13 cellular contexts compared by ENCODE assay signal in genomic region chr2:150624001-150624401, GRCh38.
DNase-seq lines count a peak whose midpoint lies in the region; ATAC-seq and TF ChIP-seq lines count a peak whose summit lies in the region.
"Had no signal": no experiment of that assay in that cellular context is flagged by ENCODE, and none has a peak within 500 bp of the region (broad histone marks: within the 10 kb centered on the region; RNA-seq: fewer than 3 reads in every experiment).

No MANE protein-coding gene starts in this region.

- CTCF ChIA-PET in CD8-positive, alpha-beta T cell (lab: Charles Lee) = no interaction called here

- peaks cover 2% of the 10 kb centered on the region for H3K27me3 Mint-ChIP-seq in CD8-positive, alpha-beta T cell (ENCODE audit: low read depth)

- H3K4me1 Mint-ChIP-seq in CD8-positive, alpha-beta T cell (ENCODE audit: low read depth) = no peaks in the 10 kb centered on the region

- H3K4me3 Mint-ChIP-seq in CD8-positive, alpha-beta T cell = no peak overlapping the region

- H3K27me3 ChIP-seq in CD8-positive, alpha-beta T cell (ENCODE audit: insufficient read depth, low read length) = no peaks in the 10 kb centered on the region
- H3K27me3 ChIP-seq: right atrium auricular region had no signal

- TF ChIP-seq POLR2A in GM18505 (IDR thresholded peaks at IDR 0.05; ENCODE audit: borderline replicate concordance, extremely low read depth, insufficient read depth, insufficient read length) = no peak

- no peak overlapping the region for H3K4me3 ChIP-seq in CD8-positive, alpha-beta T cell (ENCODE audit: low read depth, low read length)
- H3K4me3 ChIP-seq: right atrium auricular region had no signal

- ATAC-seq in GM18505 (IDR thresholded peaks at IDR 0.05; ENCODE audit: unreplicated experiment) = peak; percentile 78
- ATAC-seq in HG02798 (IDR thresholded peaks at IDR 0.05; ENCODE audit: poor library complexity, unreplicated experiment) = peak; percentile 76
- ATAC-seq in CD8-positive, alpha-beta T cell = no peak

- H3K9me3 Mint-ChIP-seq in CD8-positive, alpha-beta T cell = no peaks in the 10 kb centered on the region

- DNase-seq in RPMI8226 (peak; percentile 22), myocyte (ENCODE audit: low read depth) (peak; percentile 88), GM19240 (ENCODE audit: insufficient read length, low spot score) (no peak), NCI-H146 treated with DMSO at 0.1 percent for 48 hours (lab: John Stamatoyannopoulos, UW; ENCODE audit: unreplicated experiment) (no peak)
- no peak for DNase-seq in activated CD8-positive, alpha-beta memory T cell treated with anti-CD3 and anti-CD28 coated beads, Interleukin-2, amount 50 U/mL, for 48 hours
- DNase-seq in CD8-positive, alpha-beta T cell = no peak
- DNase-seq: effector CD4-positive, alpha-beta T cell; islet precursor cell; NCI-H526 had no signal

- no peak for TF ChIP-seq CTCF in CD8-positive, alpha-beta T cell (IDR thresholded peaks at IDR 0.05)

- H3K9me3 ChIP-seq in CD8-positive, alpha-beta T cell (ENCODE audit: low read length) = no peaks in the 10 kb centered on the region
- H3K9me3 ChIP-seq: right atrium auricular region had no signal

- no peaks in the 10 kb centered on the region for H3K4me1 ChIP-seq in CD8-positive, alpha-beta T cell (ENCODE audit: insufficient read depth, low read length)

- H3K36me3 ChIP-seq in CD8-positive, alpha-beta T cell (ENCODE audit: insufficient read depth, low read length) = no peaks in the 10 kb centered on the region
- H3K36me3 ChIP-seq: right atrium auricular region had no signal

- no peak overlapping the region for H3K27ac ChIP-seq in CD8-positive, alpha-beta T cell (ENCODE audit: low read depth, low read length)
- H3K27ac ChIP-seq: right atrium auricular region, VCaP had no signal

- no peak overlapping the region for H3K27ac Mint-ChIP-seq in CD8-positive, alpha-beta T cell

- POLR2A ChIA-PET in CD8-positive, alpha-beta T cell (lab: Charles Lee) = no interaction called here

- intact Hi-C loops in CD8-positive, alpha-beta T cell (cut with DNase I, micrococcal nuclease) = no loop called here

- H3K36me3 Mint-ChIP-seq in CD8-positive, alpha-beta T cell = no peaks in the 10 kb centered on the region

Comparison
In these comparisons a context has a peak if more than half of its experiments do, and no peak if none do; other contexts are left out.
1. DNase-seq: peak in RPMI8226 (single experiment) and myocyte (single experiment); none in GM19240 (single experiment), NCI-H146 treated with DMSO at 0.1 percent for 48 hours (single experiment), activated CD8-positive, alpha-beta memory T cell treated with anti-CD3 and anti-CD28 coated beads, Interleukin-2, amount 50 U/mL, for 48 hours (single experiment) and CD8-positive, alpha-beta T cell (0 of 7).